ENCODE assay signal across 11 cellular contexts in genomic region chr10:93445978-93446720, GRCh38. TPM values are rescaled to one million over a fixed set of nuclear protein-coding genes. Genes with fewer than 3 reads are reported as not detected.
DNase-seq lines count a peak whose midpoint lies in the region; ATAC-seq and TF ChIP-seq lines count a peak whose summit lies in the region.
"Had no signal": no experiment of that assay in that cellular context is flagged by ENCODE, and none has a peak within 500 bp of the region (broad histone marks: within the 10 kb centered on the region; RNA-seq: fewer than 3 reads in every experiment).

No MANE protein-coding gene starts in this region.

- no peak for ATAC-seq in GM21529 (IDR thresholded peaks at IDR 0.05; ENCODE audit: unreplicated experiment)

- H3K27me3 ChIP-seq in NT2/D1 (ENCODE audit: insufficient read depth, insufficient read length) (no peaks in the 10 kb centered on the region), thymus (ENCODE audit: control insufficient read depth, insufficient read depth) (no peaks in the 10 kb centered on the region)

- TF ChIP-seq CTCF in coronary artery (IDR thresholded peaks at IDR 0.05) = no peak

- no peak overlapping the region for H3K4me3 ChIP-seq in NT2/D1 (ENCODE audit: insufficient read length, low read depth)
- H3K4me3 ChIP-seq in coronary artery = peak overlapping the region; percentile 26
- H3K4me3 ChIP-seq in mesodermal cell (ENCODE audit: extremely low read depth, insufficient read depth, low read length, poor library complexity, severe bottlenecking) = no peak overlapping the region
- H3K4me3 ChIP-seq in thymus (ENCODE audit: low read length) = no peak overlapping the region

- H3K27ac ChIP-seq in coronary artery (peak overlapping the region; percentile 80 to 93), mesodermal cell (ENCODE audit: low read depth, low read length, severe bottlenecking) (peak overlapping the region; percentile 94), thymus (ENCODE audit: low read depth) (peak overlapping the region; percentile 53)

- no peaks in the 10 kb centered on the region for H3K9me3 ChIP-seq in NT2/D1 (ENCODE audit: insufficient read depth, low read length)
- H3K9me3 ChIP-seq in mesodermal cell (ENCODE audit: control insufficient read depth, low read length) = no peaks in the 10 kb centered on the region
- no peaks in the 10 kb centered on the region for H3K9me3 ChIP-seq in thymus (ENCODE audit: control insufficient read depth)

- 72 to 100% methylated on average over 2 to 5 of the region's 7 CpGs for WGBS in mesodermal cell (ENCODE audit: insufficient coverage in 2 of 2), 2 experiments
- WGBS in thymus = 84% methylated on average over 7 of the region's 7 CpGs

- H3K4me1 ChIP-seq in NT2/D1 (ENCODE audit: insufficient read depth, insufficient read length) (no peaks in the 10 kb centered on the region), mesodermal cell (ENCODE audit: control insufficient read depth, insufficient read depth, low read length, poor library complexity, severe bottlenecking) (peaks cover 16% of the 10 kb centered on the region), thymus (ENCODE audit: control insufficient read depth, insufficient read depth, low read length) (no peaks in the 10 kb centered on the region)

- H3K9ac ChIP-seq in NT2/D1 (ENCODE audit: insufficient read length, low read depth) = peak overlapping the region; percentile 3

- peaks cover 25% of the 10 kb centered on the region for H3K36me3 ChIP-seq in NT2/D1 (ENCODE audit: insufficient read depth, insufficient read length, low read length)
- peaks cover 41% of the 10 kb centered on the region for H3K36me3 ChIP-seq in mesodermal cell (ENCODE audit: control insufficient read depth, insufficient read depth, low read length)
- no peaks in the 10 kb centered on the region for H3K36me3 ChIP-seq in thymus (ENCODE audit: control insufficient read depth, insufficient read depth)

- DNase-seq in NT2/D1 (ENCODE audit: low read depth, low spot score) (no peak), coronary artery (ENCODE audit: low spot score) (no peak), middle frontal gyrus (ENCODE audit: extremely low spot score, low spot score) (no peak), NCI-H1694 (lab: John Stamatoyannopoulos, UW) (no peak)
- DNase-seq in activated CD8-positive, alpha-beta memory T cell treated with anti-CD3 and anti-CD28 coated beads, Interleukin-2, amount 50 U/mL, for 48 hours = no peak
- DNase-seq: activated CD4-positive, alpha-beta T cell treated with anti-CD3 and anti-CD28 coated beads, Interleukin-2, amount 10 ng/mL, durations not matched to agents 24 days and 14 days; activated naive CD8-positive, alpha-beta T cell treated with anti-CD3 and anti-CD28 coated beads for 36 hours; naive B cell had no signal

RNA-seq across cellular contexts. Expression of gene MYOF, which starts 36.0 kb away (rescaled TPM):
- 49.1 TPM for polyA plus RNA-seq in mesodermal cell (2013, experiment 1 of 2)
- polyA plus RNA-seq in mesodermal cell (2013, experiment 2 of 2) = 44.0 TPM
- polyA plus RNA-seq in thymus = 14.0 TPM

RNA-seq across cellular contexts. Expression of gene CEP55, which starts 50.3 kb away (rescaled TPM):
- polyA plus RNA-seq in mesodermal cell (2013, experiment 1 of 2) = 28.3 TPM
- polyA plus RNA-seq in mesodermal cell (2013, experiment 2 of 2) = 35.5 TPM
- 6.4 TPM for polyA plus RNA-seq in thymus
